1 cellular context compared by ENCODE assay signal in genomic region chr14:85054178-85054577, GRCh38.
TF ChIP-seq lines count a peak whose summit lies in the region.

No MANE protein-coding gene starts in this region.

TF ChIP-seq in GM23338, 12 proteins besides CTCF, POLR2A, EP300 and RAD21 (continued from another document):
- TF ChIP-seq ZNF462 (CRISPR knock-in tag; IDR thresholded peaks at IDR 0.05) = no peak
- TF ChIP-seq ZNF114 (CRISPR knock-in tag; IDR thresholded peaks at IDR 0.05) = no peak
- TF ChIP-seq CREB1 (CRISPR knock-in tag; IDR thresholded peaks at IDR 0.05; ENCODE audit: low read depth) = no peak
- no peak for TF ChIP-seq POLR2AphosphoS5 (IDR thresholded peaks at IDR 0.05; ENCODE audit: low read depth)
